Comparison of ENCODE assay signal across 8 cellular contexts in the genomic region with DNA sequence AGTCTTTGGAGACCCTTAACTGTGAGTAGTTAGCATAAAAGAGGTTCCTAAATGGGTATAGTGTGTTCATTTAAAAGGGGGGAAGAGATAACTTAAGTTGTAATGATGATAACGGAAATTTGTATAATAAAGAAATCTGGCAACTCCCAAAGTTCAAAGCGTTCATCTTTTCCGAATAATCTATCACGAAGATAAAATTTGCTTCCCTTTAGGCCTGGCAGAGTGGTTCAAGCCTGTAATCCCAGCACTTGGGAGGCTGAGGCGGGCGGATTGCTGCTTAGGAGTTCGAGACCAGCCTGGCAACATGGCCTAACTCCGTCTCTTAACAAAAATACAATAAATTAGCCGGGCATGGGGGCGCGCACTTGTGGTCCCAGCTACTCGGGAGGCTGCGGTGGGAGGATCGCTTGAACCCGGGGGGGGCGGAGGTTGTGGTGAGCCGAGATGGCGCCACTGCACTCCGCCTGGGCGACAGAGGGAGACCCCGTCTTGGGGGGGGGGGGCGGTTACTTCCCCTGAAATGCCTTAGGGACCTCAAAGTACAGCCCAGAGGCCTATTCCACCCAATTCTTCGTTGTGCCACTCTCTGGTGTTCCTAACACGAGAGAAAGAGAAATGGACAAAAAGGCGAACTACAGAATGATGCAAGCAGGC. TPM values are rescaled to one million over a fixed set of nuclear protein-coding genes. Genes with fewer than 3 reads are reported as not detected.
DNase-seq lines count a peak whose midpoint lies in the region; ATAC-seq and TF ChIP-seq lines count a peak whose summit lies in the region.

No MANE protein-coding gene starts in this region.

- peaks cover 13% of the 10 kb centered on the region for H3K79me1 ChIP-seq in trophoblast cell (ENCODE audit: low read length)

- H3K14ac ChIP-seq in trophoblast cell (ENCODE audit: low read length) = peak overlapping the region; percentile 94

- H3K27me3 ChIP-seq in AG04450 (ENCODE audit: control insufficient read depth, insufficient read depth, low read length) = no peaks in the 10 kb centered on the region
- no peaks in the 10 kb centered on the region for H3K27me3 ChIP-seq in trophoblast cell (ENCODE audit: insufficient read depth, low read length)

- peak overlapping the region; percentile 74 for H2BK120ac ChIP-seq in trophoblast cell (ENCODE audit: insufficient read depth, low read length, poor library complexity)

- H4K12ac ChIP-seq in trophoblast cell (ENCODE audit: low read depth, low read length) = peak overlapping the region; percentile 88

- peaks cover 11% of the 10 kb centered on the region for H3K79me2 ChIP-seq in trophoblast cell (ENCODE audit: control insufficient read depth, insufficient read depth, low read length, poor library complexity)

- H3K9ac ChIP-seq in trophoblast cell (ENCODE audit: low read length) = peak overlapping the region; percentile 66

- H3K9me3 ChIP-seq in AG04450 (ENCODE audit: control insufficient read depth, insufficient read depth, low read length) = no peaks in the 10 kb centered on the region
- H3K9me3 ChIP-seq in trophoblast cell (ENCODE audit: insufficient read depth, low read depth, low read length) = no peaks in the 10 kb centered on the region

- TF ChIP-seq CTCF in AG04450 (IDR thresholded peaks at IDR 0.05; ENCODE audit: low read depth, low read length) = no peak
- TF ChIP-seq CTCF in fibroblast of villous mesenchyme (IDR thresholded peaks at IDR 0.05; ENCODE audit: insufficient read depth, low read depth, low read length) = no peak

- H3K27me3 Mint-ChIP-seq in activated T-cell treated with anti-CD3 and anti-CD28 coated beads, Interleukin-2, amount 50 U/mL, for 4 hours (ENCODE audit: low read depth) = no peaks in the 10 kb centered on the region

- H3K4me1 Mint-ChIP-seq in activated T-cell treated with anti-CD3 and anti-CD28 coated beads, Interleukin-2, amount 50 U/mL, for 4 hours (ENCODE audit: low read depth) = peaks cover 51% of the 10 kb centered on the region

- WGBS in trophoblast cell (ENCODE audit: extremely low coverage, insufficient coverage, insufficient read length) = no CpG with 5 or more reads among the region's 25 CpGs

- peaks cover 0 to 1% of the 10 kb centered on the region in 2 experiments for H3K4me1 ChIP-seq in trophoblast cell (ENCODE audit: control insufficient read depth in 1 of 2, insufficient read depth in 2 of 2, low read length in 2 of 2)

- no peak for DNase-seq in AG04450 (ENCODE audit: low read depth, low spot score)
- peak; percentile 19 for DNase-seq in Jurkat, Clone E6-1 (ENCODE audit: low read depth, low spot score)
- DNase-seq in activated T-cell treated with anti-CD3 and anti-CD28 coated beads, Interleukin-2, amount 50 U/mL, for 4 hours = peak; percentile 21
- DNase-seq in fibroblast of villous mesenchyme (ENCODE audit: low read depth) = peak; percentile 3
- DNase-seq in trophoblast cell = peak; percentile 1 to 7
- DNase-seq in hepatic stellate cell (ENCODE audit: low spot score) = no peak
- DNase-seq in middle frontal gyrus (ENCODE audit: extremely low spot score, low spot score) = no peak

- H3K27ac ChIP-seq in AG04450 (ENCODE audit: low read depth, low read length) (peak overlapping the region; percentile 88), trophoblast cell (ENCODE audit: low read depth, low read length) (peak overlapping the region; percentile 66)

- peak overlapping the region; percentile 47 for H2AFZ ChIP-seq in trophoblast cell (ENCODE audit: insufficient read depth, low read length, poor library complexity)

- peak overlapping the region; percentile 93 for H4K8ac ChIP-seq in trophoblast cell (ENCODE audit: low read depth, low read length)

- H2BK5ac ChIP-seq in trophoblast cell (ENCODE audit: low read depth, low read length, poor library complexity) = peak overlapping the region; percentile 71

- no peak for ATAC-seq in activated T-cell treated with anti-CD3 and anti-CD28 coated beads, Interleukin-2, amount 50 U/mL, for 4 hours
- ATAC-seq in HG02588 (IDR thresholded peaks at IDR 0.05; ENCODE audit: unreplicated experiment) = no peak

- POLR2A ChIA-PET in AG04450 (lab: Yijun Ruan, JAX) = interaction anchor here (0.7 kb wide), 1 partner anchor 121 kb away, joined by 3 read pairs; no protein-coding TSS in a partner anchor

- H3K4me3 ChIP-seq in AG04450 (ENCODE audit: low read depth, low read length) (peak overlapping the region; percentile 69), fibroblast of villous mesenchyme (ENCODE audit: low read depth, low read length) (peak overlapping the region; percentile 97), trophoblast cell (ENCODE audit: low read depth, low read length) (peak overlapping the region; percentile 88)
- H3K4me3 ChIP-seq in Jurkat, Clone E6-1 (ENCODE audit: low read length) = peak overlapping the region; percentile 98

- H2AK5ac ChIP-seq in trophoblast cell (ENCODE audit: low read length) = peak overlapping the region; percentile 64

- H3K36me3 ChIP-seq in trophoblast cell (ENCODE audit: control insufficient read depth in 1 of 2, insufficient read depth in 2 of 2, low read length in 2 of 2) = peaks cover 2 to 4% of the 10 kb centered on the region in 2 experiments

- peak overlapping the region; percentile 99 for H3K4ac ChIP-seq in trophoblast cell (ENCODE audit: low read depth, low read length)

- H3K9me3 Mint-ChIP-seq in activated T-cell treated with anti-CD3 and anti-CD28 coated beads, Interleukin-2, amount 50 U/mL, for 4 hours = no peaks in the 10 kb centered on the region

- CTCF ChIA-PET in AG04450 (lab: Charles Lee) = interaction anchor here (1.1 to 1.9 kb wide), 3 partner anchors 43 to 628 kb away, joined by 3 to 7 read pairs (median 3); no protein-coding TSS in a partner anchor

- peak overlapping the region; percentile 84 for H3K4me2 ChIP-seq in trophoblast cell (ENCODE audit: low read length)

- H3K23ac ChIP-seq in trophoblast cell (ENCODE audit: low read length) = no peak overlapping the region

- peak overlapping the region; percentile 83 for H4K91ac ChIP-seq in trophoblast cell (ENCODE audit: low read depth, low read length)

- H2BK12ac ChIP-seq in trophoblast cell (ENCODE audit: low read length) = no peak overlapping the region

- H3K18ac ChIP-seq in trophoblast cell (ENCODE audit: low read length) = peak overlapping the region; percentile 79

- peaks cover 30% of the 10 kb centered on the region for H3K36me3 Mint-ChIP-seq in activated T-cell treated with anti-CD3 and anti-CD28 coated beads, Interleukin-2, amount 50 U/mL, for 4 hours (ENCODE audit: insufficient read depth)

- peak overlapping the region; percentile 98 for H3K4me3 Mint-ChIP-seq in activated T-cell treated with anti-CD3 and anti-CD28 coated beads, Interleukin-2, amount 50 U/mL, for 4 hours

RNA-seq across cellular contexts. Expression of gene N4BP2L2, which starts 0.9 kb away (rescaled TPM):
- polyA plus RNA-seq in AG04450 (2011; rRNA removed) = 55.4 and 74.5 TPM in 2 replicates
- 17.0 and 36.9 TPM in 2 replicates for polyA minus RNA-seq in AG04450 (2011; rRNA and poly(A)+ RNA removed)
- polyA plus RNA-seq in Jurkat, Clone E6-1 (2012; ENCODE audit: insufficient read depth, insufficient read length) = 83.0 TPM
- 10 to 100 TPM; 47.1 to 59.7 (median 58.6) TPM for total RNA-seq in activated T-cell treated with anti-CD3 and anti-CD28 coated beads, Interleukin-2, amount 50 U/mL, for 4 hours
- 111 and 128 TPM in 2 replicates for total RNA-seq in fibroblast of villous mesenchyme
- 72.2 and 73.0 TPM in 2 replicates for polyA plus RNA-seq in trophoblast cell (2013)

RNA-seq across cellular contexts. Expression of gene PDS5B, which starts 48.5 kb away (rescaled TPM):
- 12.0 and 16.7 TPM in 2 replicates for polyA plus RNA-seq in AG04450 (2011; rRNA removed)
- polyA minus RNA-seq in AG04450 (2011; rRNA and poly(A)+ RNA removed) = 14.7 and 35.7 TPM in 2 replicates
- polyA plus RNA-seq in Jurkat, Clone E6-1 (2012; ENCODE audit: insufficient read depth, insufficient read length) = 34.3 TPM
- total RNA-seq in activated T-cell treated with anti-CD3 and anti-CD28 coated beads, Interleukin-2, amount 50 U/mL, for 4 hours = 10 to 100 TPM; 37.6 to 41.8 (median 38.2) TPM
- 29.3 and 44.9 TPM in 2 replicates for total RNA-seq in fibroblast of villous mesenchyme
- polyA plus RNA-seq in trophoblast cell (2013) = 33.8 and 36.8 TPM in 2 replicates

Comparison
In these comparisons a context has a peak if more than half of its experiments do, and no peak if none do; other contexts are left out.
1. DNase-seq: peak in Jurkat, Clone E6-1 (single experiment), activated T-cell treated with anti-CD3 and anti-CD28 coated beads, Interleukin-2, amount 50 U/mL, for 4 hours (single experiment), fibroblast of villous mesenchyme (single experiment) and trophoblast cell (2 of 2); none in AG04450 (single experiment), hepatic stellate cell (single experiment) and middle frontal gyrus (single experiment).
2. Peak in every context shown above with its lines, with median percentiles within 50 percentile points of each other: H3K4me3 ChIP-seq.